10 cellular contexts compared by ENCODE assay signal in the genomic region with DNA sequence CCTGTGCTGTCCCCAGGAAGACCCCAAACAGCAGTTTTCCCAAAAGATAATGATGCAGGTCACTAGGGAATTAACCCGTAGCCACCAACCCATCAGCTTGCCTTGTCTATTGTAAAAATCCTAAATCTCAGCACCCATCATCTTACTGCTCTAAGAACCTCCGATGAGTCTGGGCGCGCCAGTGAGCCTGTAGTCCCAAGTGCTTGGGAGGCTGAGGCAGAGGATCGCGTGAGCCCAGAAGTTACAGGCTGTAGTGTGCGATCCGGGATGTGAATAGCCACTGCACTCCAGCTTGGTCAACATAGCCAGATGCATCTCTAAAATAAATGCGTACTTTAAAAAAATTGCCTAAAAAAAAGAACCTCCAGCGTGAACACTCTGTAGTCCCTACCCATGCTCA. TPM values are rescaled to one million over a fixed set of nuclear protein-coding genes. Genes with fewer than 3 reads are reported as not detected.
DNase-seq lines count a peak whose midpoint lies in the region; ATAC-seq and TF ChIP-seq lines count a peak whose summit lies in the region.
"Had no signal": no experiment of that assay in that cellular context is flagged by ENCODE, and none has a peak within 500 bp of the region (broad histone marks: within the 10 kb centered on the region; RNA-seq: fewer than 3 reads in every experiment).

No MANE protein-coding gene starts in this region.

- no peak for TF ChIP-seq EP300 in suprapubic skin (IDR thresholded peaks at IDR 0.05)

- H3K4me1 Mint-ChIP-seq in activated T-cell treated with anti-CD3 and anti-CD28 coated beads, Interleukin-2, amount 50 U/mL, for 4 hours (ENCODE audit: low read depth), result peaks cover 9% of the 10 kb centered on the region
- H3K4me1 Mint-ChIP-seq in chondrocyte (ENCODE audit: low read depth), result peaks cover 22% of the 10 kb centered on the region

- no peak for ATAC-seq in activated T-cell treated with anti-CD3 and anti-CD28 coated beads, Interleukin-2, amount 50 U/mL, for 4 hours

- no peak overlapping the region for H2BK5ac ChIP-seq in mesendoderm (ENCODE audit: low read length)

- no peaks in the 10 kb centered on the region for H3K79me1 ChIP-seq in mesendoderm (ENCODE audit: low read length)

- no peaks in the 10 kb centered on the region for H3K9me3 ChIP-seq in suprapubic skin

- H3K27ac ChIP-seq in mesendoderm (ENCODE audit: low read depth, low read length) (no peak overlapping the region), suprapubic skin (no peak overlapping the region)

- peaks cover 25% of the 10 kb centered on the region for H3K27me3 Mint-ChIP-seq in activated T-cell treated with anti-CD3 and anti-CD28 coated beads, Interleukin-2, amount 50 U/mL, for 4 hours (ENCODE audit: low read depth)
- no peaks in the 10 kb centered on the region for H3K27me3 Mint-ChIP-seq in chondrocyte (ENCODE audit: low read depth)

- H3K9ac ChIP-seq in mesendoderm (ENCODE audit: low read length), result peak overlapping the region; percentile 56

- no peak overlapping the region for H2BK15ac ChIP-seq in mesendoderm (replicated peaks; ENCODE audit: low read depth)

- H3K36me3 Mint-ChIP-seq in activated T-cell treated with anti-CD3 and anti-CD28 coated beads, Interleukin-2, amount 50 U/mL, for 4 hours (ENCODE audit: insufficient read depth), result peaks cover 7% of the 10 kb centered on the region
- H3K36me3 Mint-ChIP-seq in chondrocyte (ENCODE audit: low read depth), result peaks cover 3% of the 10 kb centered on the region

- H2AK5ac ChIP-seq in mesendoderm (ENCODE audit: low read length), result no peak overlapping the region

- no peak overlapping the region for H4K5ac ChIP-seq in mesendoderm (ENCODE audit: low read length)

- peak overlapping the region; percentile 83 for H3K56ac ChIP-seq in mesendoderm (ENCODE audit: low read length)

- no peak overlapping the region for H3K18ac ChIP-seq in mesendoderm (ENCODE audit: low read length)

- no peak overlapping the region for H2BK120ac ChIP-seq in mesendoderm (ENCODE audit: low read depth, low read length)

- WGBS in mesendoderm (ENCODE audit: extremely low coverage, insufficient coverage, low lambda C conversion rate), result no CpG with 5 or more reads among the region's 10 CpGs
- 87% methylated on average over 10 of the region's 10 CpGs for WGBS in suprapubic skin

- TF ChIP-seq CTCF in chondrocyte (IDR thresholded peaks at IDR 0.05) (no peak), suprapubic skin (IDR thresholded peaks at IDR 0.05) (no peak)

- H3K79me2 ChIP-seq in mesendoderm (ENCODE audit: control insufficient read depth, insufficient read depth, low read length), result no peaks in the 10 kb centered on the region

- H3K4me2 ChIP-seq in mesendoderm (ENCODE audit: low read length), result peak overlapping the region; percentile 19

- H3K36me3 ChIP-seq in mesendoderm (ENCODE audit: control insufficient read depth, insufficient read depth, low read length) (no peaks in the 10 kb centered on the region), suprapubic skin (peaks cover 4% of the 10 kb centered on the region)

- no peak overlapping the region for H3K4ac ChIP-seq in mesendoderm (ENCODE audit: low read depth, low read length)

- DNase-seq in activated T-cell treated with anti-CD3 and anti-CD28 coated beads, Interleukin-2, amount 50 U/mL, for 4 hours, result no peak
- DNase-seq in activated T-cell treated with anti-CD3 and anti-CD28 coated beads for 4 hours (no peak), chondrocyte (ENCODE audit: low spot score) (no peak), mesendoderm (no peak), suprapubic skin (ENCODE audit: low spot score in 2 of 2) (no peak), NOMO-1 treated with dmso at 0.1 percent for 144 hours (lab: John Stamatoyannopoulos, UW; ENCODE audit: unreplicated experiment) (no peak), D341Med (ENCODE audit: low spot score) (no peak)
- no peak for DNase-seq in activated effector memory CD4-positive, alpha-beta T cell treated with Interleukin-2 at 50 U/mL for 16 hours
- DNase-seq: NCI-H1930 had no signal

- no peaks in the 10 kb centered on the region for H3K9me3 Mint-ChIP-seq in activated T-cell treated with anti-CD3 and anti-CD28 coated beads, Interleukin-2, amount 50 U/mL, for 4 hours
- no peaks in the 10 kb centered on the region for H3K9me3 Mint-ChIP-seq in chondrocyte (ENCODE audit: low read depth)

- H3K4me3 Mint-ChIP-seq in activated T-cell treated with anti-CD3 and anti-CD28 coated beads, Interleukin-2, amount 50 U/mL, for 4 hours, result peak overlapping the region; percentile 24
- H3K4me3 Mint-ChIP-seq in chondrocyte (ENCODE audit: unreplicated experiment), result peak overlapping the region; percentile 82

- no peaks in the 10 kb centered on the region for H3K27me3 ChIP-seq in mesendoderm (ENCODE audit: insufficient read depth, low read length, poor library complexity)
- H3K27me3 ChIP-seq in suprapubic skin, result no peaks in the 10 kb centered on the region

- H3K23ac ChIP-seq in mesendoderm (ENCODE audit: low read length), result no peak overlapping the region

- no peak for TF ChIP-seq POLR2A in suprapubic skin (IDR thresholded peaks at IDR 0.05)

- H3K4me3 ChIP-seq in mesendoderm (ENCODE audit: low read length) (no peak overlapping the region), suprapubic skin (peak overlapping the region; percentile 60)

- no peak overlapping the region for H3K27ac Mint-ChIP-seq in chondrocyte (ENCODE audit: unreplicated experiment)

- H3K4me1 ChIP-seq in mesendoderm (ENCODE audit: control insufficient read depth, low read depth, low read length) (no peaks in the 10 kb centered on the region), suprapubic skin (peaks cover 14% of the 10 kb centered on the region)

- no peak overlapping the region for H4K8ac ChIP-seq in mesendoderm (ENCODE audit: low read depth, low read length)

RNA-seq across cellular contexts. Expression of gene AS3MT, which starts 1.0 kb away (rescaled TPM):
- under 1 TPM; 0.18 to 0.22 (median 0.18) TPM for total RNA-seq in activated T-cell treated with anti-CD3 and anti-CD28 coated beads, Interleukin-2, amount 50 U/mL, for 4 hours
- total RNA-seq in chondrocyte, result 2.2 to 3.7 TPM (median 2.3 TPM) in 3 replicates
- 7.4 TPM for polyA plus RNA-seq in mesendoderm (2013, experiment 1 of 2)
- polyA plus RNA-seq in mesendoderm (2013, experiment 2 of 2), result 7.2 TPM
- 1 to 10 TPM; 1.4 to 4.7 (median 3.6) TPM for total RNA-seq in suprapubic skin

RNA-seq across cellular contexts. Expression of gene BORCS7, which starts 16.2 kb away (rescaled TPM):
- 1 to 10 TPM; 9.1 to 9.8 (median 9.3) TPM for total RNA-seq in activated T-cell treated with anti-CD3 and anti-CD28 coated beads, Interleukin-2, amount 50 U/mL, for 4 hours
- total RNA-seq in chondrocyte (15.5 to 23.4 TPM (median 17.5 TPM) in 3 replicates), suprapubic skin (10 to 100 TPM; 20.7 to 27.2 (median 25.4) TPM)
- 4.8 TPM for polyA plus RNA-seq in mesendoderm (2013, experiment 1 of 2)
- 4.8 TPM for polyA plus RNA-seq in mesendoderm (2013, experiment 2 of 2)

RNA-seq across cellular contexts. Expression of gene CYP17A1, which starts 33.0 kb away (rescaled TPM):
- total RNA-seq in activated T-cell treated with anti-CD3 and anti-CD28 coated beads, Interleukin-2, amount 50 U/mL, for 4 hours, result 1 to 10 TPM; 1.2 to 1.9 (median 1.5) TPM
- not detected in 3 replicates for total RNA-seq in chondrocyte
- polyA plus RNA-seq in mesendoderm (2013, experiment 1 of 2), result not detected
- not detected for polyA plus RNA-seq in mesendoderm (2013, experiment 2 of 2)
- total RNA-seq in suprapubic skin, result not detected
- total RNA-seq: mononuclear cell had no signal

RNA-seq across cellular contexts. Expression of gene CNNM2, which starts 47.9 kb away (rescaled TPM):
- total RNA-seq in activated T-cell treated with anti-CD3 and anti-CD28 coated beads, Interleukin-2, amount 50 U/mL, for 4 hours, result 1 to 10 TPM; 6.0 to 6.3 (median 6.1) TPM
- 15.3 to 36.8 TPM (median 33.0 TPM) in 3 replicates for total RNA-seq in chondrocyte
- polyA plus RNA-seq in mesendoderm (2013, experiment 1 of 2), result 4.1 TPM
- polyA plus RNA-seq in mesendoderm (2013, experiment 2 of 2), result 4.2 TPM
- 10 to 100 TPM in 3 of 4 donors, 1 to 10 TPM in 1; 8.7 to 16.9 (median 12.9) TPM for total RNA-seq in suprapubic skin
